Comparison of ENCODE assay signal across 32 cellular contexts in the genomic region with DNA sequence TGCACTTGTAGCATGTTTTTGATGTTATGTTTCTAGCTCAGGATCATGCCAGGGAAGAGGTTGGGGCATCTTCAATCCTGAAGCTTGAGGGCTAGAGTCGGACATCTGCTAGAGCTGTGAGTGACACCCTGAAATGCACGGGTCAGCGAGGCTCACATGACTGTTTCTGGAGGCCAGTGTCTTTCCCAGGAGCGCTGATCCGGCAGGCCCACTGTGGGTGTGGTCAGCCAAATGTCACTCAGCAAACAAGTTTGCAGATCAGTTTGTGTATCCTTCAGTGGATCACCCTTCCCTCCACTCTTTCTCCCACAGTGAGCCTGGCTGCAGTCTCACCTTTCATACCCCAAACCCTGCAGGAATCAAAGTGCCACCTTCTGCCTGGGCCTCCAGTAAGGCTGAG. TPM values are rescaled to one million over a fixed set of nuclear protein-coding genes. Genes with fewer than 3 reads are reported as not detected.
"Had no signal": no experiment of that assay in that cellular context is flagged by ENCODE, and none has a peak within 500 bp of the region (broad histone marks: within the 10 kb centered on the region; RNA-seq: fewer than 3 reads in every experiment).

No MANE protein-coding gene starts in this region.

- H3K9me3 ChIP-seq: ascending aorta, body of pancreas, Peyer's patch had no signal

- H3K27ac Mint-ChIP-seq: activated CD4-positive, alpha-beta T cell treated with anti-CD3 and anti-CD28 coated beads, Interleukin-2, amount 10 ng/mL, durations not matched to agents 24 days and 14 days; activated CD8-positive, alpha-beta memory T cell treated with anti-CD3 and anti-CD28 coated beads, Interleukin-2, amount 10 ng/mL, durations not matched to agents 7 days and 5 days; activated naive CD4-positive, alpha-beta T cell treated with anti-CD3 and anti-CD28 coated beads, Interleukin-2, amount 50 U/mL, for 72 hours; activated naive CD8-positive, alpha-beta T cell treated with anti-CD3 and anti-CD28 coated beads, Interleukin-2, amount 50 U/mL, for 24 hours; activated T-cell treated with anti-CD3 and anti-CD28 coated beads, Interleukin-2, amount 50 U/mL, for 24 hours; activated T-helper 1 cell treated with anti-CD3 and anti-CD28 coated beads, Interleukin-12 subunit alpha, Interleukin-12 subunit beta, Interleukin-2, Interleukin-4 antibody, amounts not matched to agents 30 ng/mL and 10 ng/mL and 1 ng/mL, durations not matched to agents 14 hours and 24 hours and 36 hours; T-helper 17 cell; WTC11 had no signal

- ATAC-seq: activated CD8-positive, alpha-beta memory T cell treated with anti-CD3 and anti-CD28 coated beads, Interleukin-2, amount 10 ng/mL, durations not matched to agents 7 days and 5 days; activated naive CD4-positive, alpha-beta T cell treated with anti-CD3 and anti-CD28 coated beads, Interleukin-2, amount 50 U/mL, for 72 hours; activated naive CD8-positive, alpha-beta T cell treated with anti-CD3 and anti-CD28 coated beads, Interleukin-2, amount 50 U/mL, for 24 hours; body of pancreas; T-helper 17 cell; WTC11 had no signal

- H3K4me1 ChIP-seq: ascending aorta, body of pancreas, Peyer's patch had no signal

- H3K36me3 Mint-ChIP-seq: activated CD8-positive, alpha-beta memory T cell treated with anti-CD3 and anti-CD28 coated beads, Interleukin-2, amount 10 ng/mL, durations not matched to agents 7 days and 5 days; activated naive CD4-positive, alpha-beta T cell treated with anti-CD3 and anti-CD28 coated beads, Interleukin-2, amount 50 U/mL, for 72 hours; WTC11 had no signal

- H3K4me3 ChIP-seq: ascending aorta, body of pancreas, Peyer's patch had no signal

- H3K27ac ChIP-seq: ascending aorta, body of pancreas, Peyer's patch had no signal

- H3K36me3 ChIP-seq: ascending aorta, Peyer's patch had no signal

- H3K27me3 ChIP-seq: ascending aorta, body of pancreas, Peyer's patch had no signal

- DNase-seq: activated CD4-positive, alpha-beta T cell treated with anti-CD3 and anti-CD28 coated beads, Interleukin-2, amount 10 ng/mL, durations not matched to agents 24 days and 14 days; activated CD4-positive, alpha-beta T cell treated with anti-CD3 and anti-CD28 coated beads, Interleukin-2, amount 50 U/mL, for 48 hours; activated CD4-positive, CD25-positive, alpha-beta regulatory T cell treated with anti-CD3 and anti-CD28 coated beads, Interleukin-2, amount 50 U/mL, for 72 hours; activated effector memory CD4-positive, alpha-beta T cell treated with anti-CD3 and anti-CD28 coated beads, Interleukin-2, amount 50 U/mL, for 16 hours; activated naive CD4-positive, alpha-beta T cell treated with Interleukin-2 at 50 U/mL for 16 hours; activated naive CD8-positive, alpha-beta T cell treated with anti-CD3 and anti-CD28 coated beads, Interleukin-2, amount 50 U/mL, for 24 hours; activated T-cell treated with anti-CD3 and anti-CD28 coated beads, Interleukin-2, amount 50 U/mL, for 24 hours; amniotic stem cell; body of pancreas; central memory CD4-positive, alpha-beta T cell; KG1; NCI-H1048; NCI-H2029; NCI-H2107; NCI-H2171 treated with DMSO at 0.1 percent for 48 hours; NCI-H345; NCI-H510A; NCI-H69; NK-92 treated with Interleukin-12 subunit alpha and Interleukin-12 subunit beta, amount 100 ng/mL, for 24 hours; OCI-M1; SHP77 treated with DMSO at 0.1 percent for 48 hours; T-helper 17 cell; T-helper 9 cell had no signal

- H3K4me3 Mint-ChIP-seq: activated CD4-positive, alpha-beta T cell treated with anti-CD3 and anti-CD28 coated beads, Interleukin-2, amount 10 ng/mL, durations not matched to agents 24 days and 14 days; activated CD8-positive, alpha-beta memory T cell treated with anti-CD3 and anti-CD28 coated beads, Interleukin-2, amount 10 ng/mL, durations not matched to agents 7 days and 5 days; activated naive CD8-positive, alpha-beta T cell treated with anti-CD3 and anti-CD28 coated beads, Interleukin-2, amount 50 U/mL, for 24 hours; activated T-cell treated with anti-CD3 and anti-CD28 coated beads, Interleukin-2, amount 50 U/mL, for 24 hours; activated T-helper 1 cell treated with anti-CD3 and anti-CD28 coated beads, Interleukin-12 subunit alpha, Interleukin-12 subunit beta, Interleukin-2, Interleukin-4 antibody, amounts not matched to agents 30 ng/mL and 10 ng/mL and 1 ng/mL, durations not matched to agents 14 hours and 24 hours and 36 hours; T-helper 17 cell; WTC11 had no signal

- H3K9me3 Mint-ChIP-seq: activated CD4-positive, alpha-beta T cell treated with anti-CD3 and anti-CD28 coated beads, Interleukin-2, amount 10 ng/mL, durations not matched to agents 24 days and 14 days; activated naive CD4-positive, alpha-beta T cell treated with anti-CD3 and anti-CD28 coated beads, Interleukin-2, amount 50 U/mL, for 72 hours; activated naive CD8-positive, alpha-beta T cell treated with anti-CD3 and anti-CD28 coated beads, Interleukin-2, amount 50 U/mL, for 24 hours; activated T-cell treated with anti-CD3 and anti-CD28 coated beads, Interleukin-2, amount 50 U/mL, for 24 hours; activated T-helper 1 cell treated with anti-CD3 and anti-CD28 coated beads, Interleukin-12 subunit alpha, Interleukin-12 subunit beta, Interleukin-2, Interleukin-4 antibody, amounts not matched to agents 30 ng/mL and 10 ng/mL and 1 ng/mL, durations not matched to agents 14 hours and 24 hours and 36 hours had no signal

- H3K4me1 Mint-ChIP-seq: activated CD4-positive, alpha-beta T cell treated with anti-CD3 and anti-CD28 coated beads, Interleukin-2, amount 10 ng/mL, durations not matched to agents 24 days and 14 days; activated CD8-positive, alpha-beta memory T cell treated with anti-CD3 and anti-CD28 coated beads, Interleukin-2, amount 10 ng/mL, durations not matched to agents 7 days and 5 days; activated naive CD8-positive, alpha-beta T cell treated with anti-CD3 and anti-CD28 coated beads, Interleukin-2, amount 50 U/mL, for 24 hours; WTC11 had no signal

RNA-seq across cellular contexts. Expression of a gene that starts 58.4 kb away (rescaled TPM):
- total RNA-seq: activated CD4-positive, alpha-beta T cell treated with anti-CD3 and anti-CD28 coated beads, Interleukin-2, amount 10 ng/mL, durations not matched to agents 24 days and 14 days; activated CD8-positive, alpha-beta memory T cell treated with anti-CD3 and anti-CD28 coated beads, Interleukin-2, amount 10 ng/mL, durations not matched to agents 7 days and 5 days; activated naive CD4-positive, alpha-beta T cell treated with anti-CD3 and anti-CD28 coated beads, Interleukin-2, amount 50 U/mL, for 72 hours; activated T-helper 1 cell treated with anti-CD3 and anti-CD28 coated beads, Interleukin-12 subunit alpha, Interleukin-12 subunit beta, Interleukin-2, Interleukin-4 antibody, amounts not matched to agents 30 ng/mL and 10 ng/mL and 1 ng/mL, durations not matched to agents 14 hours and 24 hours and 36 hours; ascending aorta; LHCN-M2; M059J; SK-MEL-5; T-helper 17 cell had no signal
